22 cellular contexts compared by ENCODE assay signal in genomic region chr12:80636832-80637231, GRCh38.
DNase-seq lines count a peak whose midpoint lies in the region; ATAC-seq and TF ChIP-seq lines count a peak whose summit lies in the region.
"Had no signal": no experiment of that assay in that cellular context is flagged by ENCODE, and none has a peak within 500 bp of the region (broad histone marks: within the 10 kb centered on the region; RNA-seq: fewer than 3 reads in every experiment).

No MANE protein-coding gene starts in this region.

- no peak for ATAC-seq in aorta (ENCODE audit: low FRiP score)
- ATAC-seq: CD8-positive, alpha-beta T cell; Right ventricle myocardium inferior had no signal

- DNase-seq in HCEC 1CT (peak; percentile 58), astrocyte of the spinal cord (ENCODE audit: low read depth, low spot score) (peak; percentile 16), osteoblast (ENCODE audit: insufficient read length, low spot score, missing footprints) (no peak), aorta (no peak), NCI-H1694 (lab: John Stamatoyannopoulos, UW) (no peak)
- no peak for DNase-seq in activated CD8-positive, alpha-beta memory T cell treated with anti-CD3 and anti-CD28 coated beads, Interleukin-2, amount 50 U/mL, for 48 hours
- no peak for DNase-seq in stimulated activated CD4-positive, alpha-beta T cell treated with anti-CD3 and anti-CD28 coated beads, Interleukin-4, amount 100 ng/mL, for 1 hour
- DNase-seq: CD8-positive, alpha-beta T cell; DMS79; GDM1; Karpas-422; NCI-H1092 treated with DMSO at 0.1 percent for 48 hours; NCI-H146; NCI-H2081; NCI-H2171 treated with DMSO at 0.1 percent for 48 hours; NCI-H446 treated with DMSO at 0.1 percent for 48 hours; NK-92 treated with Interleukin-12 subunit alpha and Interleukin-12 subunit beta, amount 100 ng/mL, for 24 hours; Peyer's patch had no signal

- H3K27me3 ChIP-seq in ACC112 (ENCODE audit: insufficient read depth, low read length) (no peaks in the 10 kb centered on the region), osteoblast (ENCODE audit: insufficient read depth, low read length) (no peaks in the 10 kb centered on the region), aorta (ENCODE audit: control insufficient read depth in 1 of 2, insufficient read depth in 2 of 2, low read length in 1 of 2) (peaks cover 0 to 1% of the 10 kb centered on the region in 2 donors)
- H3K27me3 ChIP-seq: BLaER1, Peyer's patch had no signal

- H3K27ac ChIP-seq in ACC112 (ENCODE audit: low read depth, low read length) (peak overlapping the region; percentile 14), osteoblast (ENCODE audit: low read depth, low read length) (peak overlapping the region; percentile 4), aorta (ENCODE audit: low read depth in 1 of 2, low read length in 2 of 2) (no peak overlapping the region)
- H3K27ac ChIP-seq: BLaER1, Peyer's patch had no signal

- TF ChIP-seq CTCF in astrocyte of the spinal cord (IDR thresholded peaks at IDR 0.05; ENCODE audit: low read depth, low read length) (no peak), osteoblast (IDR thresholded peaks at IDR 0.05; ENCODE audit: extremely low read depth, low read depth, low read length) (no peak)

- H2AFZ ChIP-seq in ACC112 (ENCODE audit: low read length, unreplicated experiment): no peak overlapping the region
- no peak overlapping the region for H2AFZ ChIP-seq in osteoblast (ENCODE audit: low read length)

- no peaks in the 10 kb centered on the region for H3K9me3 ChIP-seq in osteoblast (ENCODE audit: low read depth, low read length)
- no peaks in the 10 kb centered on the region for H3K9me3 ChIP-seq in aorta (ENCODE audit: control insufficient read depth, low read length)
- H3K9me3 ChIP-seq: BLaER1, HAP-1, Peyer's patch had no signal

- in situ Hi-C loops in astrocyte of the spinal cord (cut with HindIII; ENCODE audit: low sequenced_read_pairs): no loop called here

- 76 to 81% methylated on average over 4 of the region's 4 CpGs for WGBS in aorta, 2 donors

- H3K79me2 ChIP-seq in ACC112 (ENCODE audit: control insufficient read depth, insufficient read depth, low read length, unreplicated experiment) (no peaks in the 10 kb centered on the region), osteoblast (ENCODE audit: insufficient read depth, low read length) (no peaks in the 10 kb centered on the region)

- no peak overlapping the region for H3K4me2 ChIP-seq in osteoblast (ENCODE audit: insufficient read depth, low read length)
- H3K4me2 ChIP-seq: BLaER1 had no signal

- H3K4me3 ChIP-seq in ACC112 (ENCODE audit: low read depth, low read length): no peak overlapping the region
- H3K4me3 ChIP-seq in astrocyte of the spinal cord (ENCODE audit: low read depth, low read length): no peak overlapping the region
- no peak overlapping the region for H3K4me3 ChIP-seq in osteoblast (ENCODE audit: insufficient read depth, low read length)
- H3K4me3 ChIP-seq in aorta (ENCODE audit: low read length in 2 of 2): no peak overlapping the region
- H3K4me3 ChIP-seq: BLaER1, HAP-1, Peyer's patch had no signal

- H4K20me1 ChIP-seq in osteoblast (ENCODE audit: insufficient read depth, low read length): no peaks in the 10 kb centered on the region
- H4K20me1 ChIP-seq: BLaER1 had no signal

- H3K36me3 ChIP-seq in ACC112 (ENCODE audit: insufficient read depth, low read length) (no peaks in the 10 kb centered on the region), osteoblast (ENCODE audit: insufficient read depth, low read length) (no peaks in the 10 kb centered on the region), aorta (ENCODE audit: control insufficient read depth in 1 of 2, insufficient read depth in 2 of 2, low read length in 1 of 2) (no peaks in the 10 kb centered on the region)
- H3K36me3 ChIP-seq: BLaER1, HAP-1, Peyer's patch had no signal

- H3K4me1 ChIP-seq in ACC112 (ENCODE audit: control insufficient read depth, insufficient read depth, low read length, unreplicated experiment): peaks cover 10% of the 10 kb centered on the region
- H3K4me1 ChIP-seq in osteoblast (ENCODE audit: insufficient read depth, low read length): peaks cover 9% of the 10 kb centered on the region
- no peaks in the 10 kb centered on the region for H3K4me1 ChIP-seq in aorta (ENCODE audit: control insufficient read depth in 1 of 2, insufficient read depth in 2 of 2, low read length in 2 of 2)
- H3K4me1 ChIP-seq: BLaER1, Peyer's patch had no signal

- intact Hi-C loops in aorta (cut with DNase I): no loop called here

Comparison
In these comparisons a context has a peak if more than half of its experiments do, and no peak if none do; other contexts are left out.
1. H3K27ac ChIP-seq: peak in ACC112 (single experiment) and osteoblast (single experiment); none in aorta (0 of 2).
2. DNase-seq: peak in HCEC 1CT (single experiment) and astrocyte of the spinal cord (single experiment); none in osteoblast (single experiment), aorta (0 of 2), activated CD8-positive, alpha-beta memory T cell treated with anti-CD3 and anti-CD28 coated beads, Interleukin-2, amount 50 U/mL, for 48 hours (single experiment), NCI-H1694 (single experiment) and stimulated activated CD4-positive, alpha-beta T cell treated with anti-CD3 and anti-CD28 coated beads, Interleukin-4, amount 100 ng/mL, for 1 hour (single experiment).